Comparison of ENCODE assay signal across 11 cellular contexts in genomic region chr2:133951209-133951608, GRCh38.
A peak's percentile ranks its signal among the peaks of the same experiment; 100 is the strongest.
DNase-seq lines count a peak whose midpoint lies in the region; FAIRE-seq and TF ChIP-seq lines count a peak whose summit lies in the region.
"Had no signal": no experiment of that assay in that cellular context is flagged by ENCODE, and none has a peak within 500 bp of the region (broad histone marks: within the 10 kb centered on the region; RNA-seq: fewer than 3 reads in every experiment).

No MANE protein-coding gene starts in this region.

- intact Hi-C loops in esophagus muscularis mucosa (cut with DNase I): no loop called here
- intact Hi-C loops in thyroid gland (cut with DNase I): no loop called here

- FAIRE-seq in GM12891 (lab: Jason Lieb, UNC): peak; percentile 60

- H3K4me1 ChIP-seq in MM.1S (ENCODE audit: low read length): peaks cover 65% of the 10 kb centered on the region
- peaks cover 0 to 10% (median 6%) of the 10 kb centered on the region in 4 donors for H3K4me1 ChIP-seq in esophagus muscularis mucosa
- no peaks in the 10 kb centered on the region for H3K4me1 ChIP-seq in BE2C
- H3K4me1 ChIP-seq in thyroid gland: peaks cover 0 to 9% of the 10 kb centered on the region in 2 donors

- peak overlapping the region; percentile 18; the same call in 1 of the 2 replicates for H3K4me2 ChIP-seq in MM.1S (ENCODE audit: low read depth, low read length)
- H3K4me2 ChIP-seq: BLaER1, GM23338 had no signal

- H3K4me3 ChIP-seq in MM.1S (ENCODE audit: low read length) (no peak overlapping the region), esophagus muscularis mucosa (no peak overlapping the region), BE2C (ENCODE audit: low read depth, low read length) (no peak overlapping the region), thyroid gland (replicated peaks in 1 of 3) (no peak overlapping the region)
- H3K4me3 ChIP-seq: BLaER1, GM23338 had no signal

- no peaks in the 10 kb centered on the region for H3K9me2 ChIP-seq in MM.1S (replicated peaks; ENCODE audit: insufficient read depth, low read length)

- TF ChIP-seq CTCF in MM.1S (IDR thresholded peaks at IDR 0.05; ENCODE audit: low read length) (no peak), esophagus muscularis mucosa (IDR thresholded peaks at IDR 0.05) (no peak), BE2C (IDR thresholded peaks at IDR 0.05; ENCODE audit: low read depth, low read length) (no peak), thyroid gland (IDR thresholded peaks at IDR 0.05) (no peak)

- no peaks in the 10 kb centered on the region for H3K27me3 ChIP-seq in MM.1S (replicated peaks; ENCODE audit: insufficient read depth, low read length)
- no peaks in the 10 kb centered on the region for H3K27me3 ChIP-seq in esophagus muscularis mucosa
- no peaks in the 10 kb centered on the region for H3K27me3 ChIP-seq in BE2C
- no peaks in the 10 kb centered on the region for H3K27me3 ChIP-seq in thyroid gland
- H3K27me3 ChIP-seq: BLaER1 had no signal

- DNase-seq in GM12891 (ENCODE audit: insufficient read length, low spot score) (no peak), MM.1S (no peak), esophagus muscularis mucosa (ENCODE audit: extremely low spot score) (peak; percentile 45), dermis blood vessel endothelial cell (no peak), T-helper 9 cell (no peak), BE2C (no peak), thyroid gland (no peak)
- DNase-seq: DMS53, H7 had no signal

- no peak overlapping the region for H3K9ac ChIP-seq in MM.1S (ENCODE audit: low read length)
- H3K9ac ChIP-seq: BLaER1 had no signal

- WGBS in esophagus muscularis mucosa: 86% methylated on average over 1 of the region's 1 CpG
- 83 to 93% methylated on average over 1 of the region's 1 CpG for WGBS in thyroid gland, 2 donors

- H4K20me1 ChIP-seq in MM.1S (ENCODE audit: insufficient read depth, low read length): no peaks in the 10 kb centered on the region
- H4K20me1 ChIP-seq: BLaER1 had no signal

- peaks cover 31% of the 10 kb centered on the region for H3K79me2 ChIP-seq in MM.1S (ENCODE audit: low read length)

- TF ChIP-seq POLR2A in GM12891 (IDR thresholded peaks at IDR 0.05; ENCODE audit: low read depth, low read length) (no peak), esophagus muscularis mucosa (IDR thresholded peaks at IDR 0.05; ENCODE audit: low read depth) (no peak), thyroid gland (IDR thresholded peaks at IDR 0.05) (no peak)

- H3K36me3 ChIP-seq in MM.1S (replicated peaks; ENCODE audit: insufficient read depth, low read length) (no peaks in the 10 kb centered on the region), esophagus muscularis mucosa (no peaks in the 10 kb centered on the region), BE2C (no peaks in the 10 kb centered on the region), thyroid gland (no peaks in the 10 kb centered on the region)
- H3K36me3 ChIP-seq: BLaER1 had no signal

- peaks cover 34% of the 10 kb centered on the region for H3F3A ChIP-seq in MM.1S (ENCODE audit: insufficient read depth, low read length)

- no peak for TF ChIP-seq EP300 in esophagus muscularis mucosa (IDR thresholded peaks at IDR 0.05)

- H3K9me3 ChIP-seq in MM.1S (replicated peaks; ENCODE audit: insufficient read depth, low read length) (no peaks in the 10 kb centered on the region), esophagus muscularis mucosa (no peaks in the 10 kb centered on the region), BE2C (no peaks in the 10 kb centered on the region), thyroid gland (no peaks in the 10 kb centered on the region)
- H3K9me3 ChIP-seq: BLaER1 had no signal

- H3K27ac ChIP-seq in MM.1S (ENCODE audit: low read length) (no peak overlapping the region; the same call in 1 of the 2 replicates), esophagus muscularis mucosa (replicated peaks in 1 of 4) (no peak overlapping the region), thyroid gland (no peak overlapping the region)
- H3K27ac ChIP-seq: BLaER1 had no signal

- H2AFZ ChIP-seq in MM.1S (ENCODE audit: low read length): no peak overlapping the region
- H2AFZ ChIP-seq: GM23338 had no signal

TF ChIP-seq in GM12891, 5 proteins besides CTCF, POLR2A, EP300 and RAD21:
- TF ChIP-seq SPI1 (IDR thresholded peaks at IDR 0.05; ENCODE audit: low read depth, low read length) (peak; percentile 66; the same call in 1 of the 2 replicates), TAF1 (IDR thresholded peaks at IDR 0.05; ENCODE audit: low read depth, low read length) (no peak), POU2F2 (IDR thresholded peaks at IDR 0.05; ENCODE audit: low read depth, low read length) (no peak), PAX5 (IDR thresholded peaks at IDR 0.05; ENCODE audit: insufficient read depth, low read length, severe bottlenecking) (no peak), POLR2AphosphoS5 (IDR thresholded peaks at IDR 0.05; ENCODE audit: low read depth, low read length) (no peak)
